8 cellular contexts compared by ENCODE assay signal in the genomic region with DNA sequence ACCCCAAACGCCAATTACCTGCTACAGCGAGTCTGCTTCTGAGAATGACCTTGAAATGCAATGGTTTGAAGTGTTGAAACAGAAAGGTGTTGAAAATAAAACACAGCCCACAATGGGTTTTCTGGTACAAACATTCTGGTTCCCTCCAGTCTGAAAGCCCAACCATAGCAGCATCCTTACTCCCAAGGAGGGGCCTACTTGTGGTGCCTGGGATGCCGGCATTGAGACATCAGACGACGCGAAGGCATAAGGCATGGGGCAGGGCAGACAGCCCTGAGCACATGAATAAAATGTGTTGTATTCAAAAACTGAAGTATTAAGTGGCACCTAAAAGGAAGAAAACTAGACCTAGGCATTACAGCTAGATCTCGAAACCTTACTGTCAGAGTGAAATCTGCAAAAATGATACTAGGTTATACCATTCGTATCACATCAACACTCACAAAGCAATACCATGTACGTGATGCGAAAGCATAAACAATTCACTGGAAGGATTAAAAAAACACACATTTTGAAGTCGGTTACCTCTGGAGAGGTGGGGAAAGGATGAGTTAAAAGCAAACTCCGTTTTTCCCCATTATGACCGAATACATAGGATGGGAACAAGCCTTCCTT. TPM values are rescaled to one million over a fixed set of nuclear protein-coding genes. Genes with fewer than 3 reads are reported as not detected.
DNase-seq lines count a peak whose midpoint lies in the region; ATAC-seq, FAIRE-seq and TF ChIP-seq lines count a peak whose summit lies in the region.

No MANE protein-coding gene starts in this region.

- H3K4me3 Mint-ChIP-seq in activated CD4-positive, alpha-beta memory T cell treated with anti-CD3 and anti-CD28 coated beads for 36 hours = peak overlapping the region; percentile 95

- peaks cover 4 to 51% (median 39%) of the 10 kb centered on the region in 9 donors for H3K4me1 ChIP-seq in heart right ventricle
- H3K4me1 ChIP-seq in right cardiac atrium (ENCODE audit: control insufficient read depth, insufficient read depth, low read length) = peaks cover 7% of the 10 kb centered on the region
- peaks cover 4 to 17% of the 10 kb centered on the region in 2 donors for H3K4me1 ChIP-seq in small intestine (ENCODE audit: control insufficient read depth in 2 of 2, insufficient read depth in 1 of 2, low read depth in 1 of 2, low read length in 1 of 2)

- peak overlapping the region in 9 of 10 donors; percentile 73 to 90 (median 86) for H3K27ac ChIP-seq in heart right ventricle
- H3K27ac ChIP-seq in right cardiac atrium (ENCODE audit: low read length) = no peak overlapping the region
- peak overlapping the region; percentile 45 to 94 for H3K27ac ChIP-seq in small intestine (ENCODE audit: low read depth in 1 of 2, low read length in 1 of 2)

- H3K9me3 ChIP-seq in heart right ventricle (no peaks in the 10 kb centered on the region), right cardiac atrium (ENCODE audit: control insufficient read depth, low read length) (no peaks in the 10 kb centered on the region), small intestine (ENCODE audit: control insufficient read depth, low read depth) (no peaks in the 10 kb centered on the region)

- WGBS in heart right ventricle, 2 donors = 6% methylated on average over 13 of the region's 13 CpGs
- 7% methylated on average over 13 of the region's 13 CpGs for WGBS in right cardiac atrium
- 4 to 8% (median 7%) methylated on average over 13 of the region's 13 CpGs for WGBS in small intestine, 3 donors

- H3K36me3 Mint-ChIP-seq in activated CD4-positive, alpha-beta memory T cell treated with anti-CD3 and anti-CD28 coated beads for 36 hours = peaks cover 42% of the 10 kb centered on the region

- ATAC-seq in heart right ventricle (no peak), Right ventricle myocardium superior (ENCODE audit: poor library complexity) (no peak), right cardiac atrium (no peak), GM21526 (IDR thresholded peaks at IDR 0.05; ENCODE audit: low FRiP score, unreplicated experiment) (no peak)

- intact Hi-C loops in heart right ventricle (cut with DNase I) (loop anchor here in 1 of 10 donors (2.0 kb wide), 1 partner anchor 26 kb away; a partner anchor contains a TSS), Right ventricle myocardium superior (cut with DNase I) (no loop called here), right cardiac atrium (cut with DNase I) (no loop called here)
- intact Hi-C loops in activated CD4-positive, alpha-beta memory T cell treated with anti-CD3 and anti-CD28 coated beads for 36 hours (cut with micrococcal nuclease) = loop anchor here (5.0 kb wide), 4 partner anchors 93 to 1087 kb away; a partner anchor contains a TSS

- POLR2A ChIA-PET in activated CD4-positive, alpha-beta memory T cell treated with anti-CD3 and anti-CD28 coated beads for 36 hours (lab: Charles Lee) = interaction anchor here (0.7 to 2.3 kb wide), 4 partner anchors 10 to 27 kb away, joined by 3 to 8 read pairs (median 6); no protein-coding TSS in a partner anchor

- H3K4me1 Mint-ChIP-seq in activated CD4-positive, alpha-beta memory T cell treated with anti-CD3 and anti-CD28 coated beads for 36 hours (ENCODE audit: low read depth) = peaks cover 51% of the 10 kb centered on the region

- H3K36me3 ChIP-seq in heart right ventricle (peaks cover 0 to 51% (median 24%) of the 10 kb centered on the region in 9 donors), small intestine (ENCODE audit: control insufficient read depth in 2 of 2, insufficient read depth in 2 of 2, low read length in 2 of 2) (peaks cover 1 to 2% of the 10 kb centered on the region in 2 donors)

- no peak for FAIRE-seq in small intestine (lab: Jason Lieb, UNC)

- CTCF ChIA-PET in activated CD4-positive, alpha-beta memory T cell treated with anti-CD3 and anti-CD28 coated beads for 36 hours (lab: Charles Lee) = interaction anchor here (0.9 to 1.8 kb wide), 2 partner anchors 22 to 23 kb away, joined by 3 to 5 read pairs; no protein-coding TSS in a partner anchor

- no peaks in the 10 kb centered on the region for H3K27me3 Mint-ChIP-seq in activated CD4-positive, alpha-beta memory T cell treated with anti-CD3 and anti-CD28 coated beads for 36 hours

- no peaks in the 10 kb centered on the region for H3K27me3 ChIP-seq in heart right ventricle
- no peaks in the 10 kb centered on the region for H3K27me3 ChIP-seq in right cardiac atrium (ENCODE audit: control insufficient read depth, insufficient read depth)
- H3K27me3 ChIP-seq in small intestine (ENCODE audit: control insufficient read depth in 2 of 2, insufficient read depth in 2 of 2, low read length in 2 of 2) = no peaks in the 10 kb centered on the region

- no peaks in the 10 kb centered on the region for H3K9me3 Mint-ChIP-seq in activated CD4-positive, alpha-beta memory T cell treated with anti-CD3 and anti-CD28 coated beads for 36 hours

- H3K4me3 ChIP-seq in heart right ventricle (peak overlapping the region; percentile 82 to 99 (median 92)), right cardiac atrium (ENCODE audit: low read length) (peak overlapping the region; percentile 98), small intestine (ENCODE audit: low read depth in 1 of 2, low read length in 2 of 2) (peak overlapping the region; percentile 75 to 96)

- H3K27ac Mint-ChIP-seq in activated CD4-positive, alpha-beta memory T cell treated with anti-CD3 and anti-CD28 coated beads for 36 hours = peak overlapping the region; percentile 89

- DNase-seq in heart right ventricle (no peak), Right ventricle myocardium superior (no peak), right cardiac atrium (no peak), small intestine (peak; percentile 10), DMS53 (lab: John Stamatoyannopoulos, UW) (no peak), mucosa of gallbladder (ENCODE audit: low spot score) (no peak)
- peak; percentile 48 for DNase-seq in activated CD4-positive, alpha-beta memory T cell treated with anti-CD3 and anti-CD28 coated beads for 36 hours

- no peak for TF ChIP-seq CTCF in heart right ventricle (IDR thresholded peaks at IDR 0.05)

RNA-seq across cellular contexts. Expression of a gene that starts 0.8 kb away (rescaled TPM):
- total RNA-seq in heart right ventricle (10 to 100 TPM; 59.2 to 74.7 (median 63.4) TPM), Right ventricle myocardium superior (56.2 TPM), right cardiac atrium (10 to 100 TPM; 72.9 to 80.7 (median 75.2) TPM), mucosa of gallbladder (80.9 TPM)
- polyA plus RNA-seq in heart right ventricle (10 to 100 TPM in 1 of 2 donors, 1 to 10 TPM in 1; 9.3 to 26.4 TPM), right cardiac atrium (23.0 TPM), small intestine (10 to 100 TPM; 27.5 to 52.4 (median 49.6) TPM)
- total RNA-seq in activated CD4-positive, alpha-beta memory T cell treated with anti-CD3 and anti-CD28 coated beads for 36 hours = 100 to 1,000 TPM; 352 to 361 TPM

RNA-seq across cellular contexts. Expression of a gene that starts 1.0 kb away (rescaled TPM):
- total RNA-seq in heart right ventricle (10 to 100 TPM; 24.2 to 41.0 (median 36.8) TPM), Right ventricle myocardium superior (25.7 TPM), right cardiac atrium (10 to 100 TPM; 28.4 to 32.8 (median 30.2) TPM), mucosa of gallbladder (34.2 TPM)
- polyA plus RNA-seq in heart right ventricle (10 to 100 TPM in 1 of 2 donors, 1 to 10 TPM in 1; 8.9 to 17.5 TPM), right cardiac atrium (15.5 TPM), small intestine (10 to 100 TPM in 1 of 3 donors, 1 to 10 TPM in 2; 5.9 to 16.9 (median 7.2) TPM)
- total RNA-seq in activated CD4-positive, alpha-beta memory T cell treated with anti-CD3 and anti-CD28 coated beads for 36 hours = 10 to 100 TPM; 63.0 to 66.4 TPM

RNA-seq across cellular contexts. Expression of a gene that starts 25.0 kb away (rescaled TPM):
- total RNA-seq in heart right ventricle (10 to 100 TPM; 50.6 to 87.9 (median 69.7) TPM), Right ventricle myocardium superior (63.0 TPM), right cardiac atrium (100 to 1,000 TPM in 1 of 4 donors, 10 to 100 TPM in 3; 88.7 to 103 (median 93.5) TPM), mucosa of gallbladder (121 TPM)
- polyA plus RNA-seq in heart right ventricle (10 to 100 TPM; 18.1 to 63.9 TPM), right cardiac atrium (52.3 TPM), small intestine (10 to 100 TPM; 55.9 to 75.1 (median 65.8) TPM)
- 10 to 100 TPM; 42.0 to 45.4 TPM for total RNA-seq in activated CD4-positive, alpha-beta memory T cell treated with anti-CD3 and anti-CD28 coated beads for 36 hours

Comparison
In these comparisons a context has a peak if more than half of its experiments do, and no peak if none do; other contexts are left out.
1. DNase-seq: peak in activated CD4-positive, alpha-beta memory T cell treated with anti-CD3 and anti-CD28 coated beads for 36 hours (single experiment) and small intestine (single experiment); none in heart right ventricle (0 of 2), Right ventricle myocardium superior (single experiment), right cardiac atrium (0 of 3), DMS53 (single experiment) and mucosa of gallbladder (single experiment).
2. Peak in every context shown above with its lines, with median percentiles within 50 percentile points of each other: H3K4me3 ChIP-seq.